11 cellular contexts compared by ENCODE assay signal in genomic region chr4:118284169-118284568, GRCh38.
DNase-seq lines count a peak whose midpoint lies in the region; ATAC-seq, FAIRE-seq and TF ChIP-seq lines count a peak whose summit lies in the region.
"Had no signal": no experiment of that assay in that cellular context is flagged by ENCODE, and none has a peak within 500 bp of the region (broad histone marks: within the 10 kb centered on the region; RNA-seq: fewer than 3 reads in every experiment).

No MANE protein-coding gene starts in this region.

- WGBS in psoas muscle, 3 donors: 74 to 85% (median 78%) methylated on average over 3 of the region's 3 CpGs

- H3K36me3 ChIP-seq in bronchial epithelial cell (ENCODE audit: control insufficient read depth, insufficient read depth, low read length) (peaks cover 5% of the 10 kb centered on the region), psoas muscle (ENCODE audit: insufficient read depth in 1 of 2, low read depth in 1 of 2) (peaks cover 5 to 34% of the 10 kb centered on the region in 2 donors)

- H3K9me3 ChIP-seq in psoas muscle: no peaks in the 10 kb centered on the region
- H3K9me3 ChIP-seq: SK-N-SH had no signal

- H3K27ac ChIP-seq in psoas muscle: no peak overlapping the region

- ATAC-seq in GM18520 (IDR thresholded peaks at IDR 0.05; ENCODE audit: unreplicated experiment) (peak; percentile 39), GM21619 (IDR thresholded peaks at IDR 0.05; ENCODE audit: unreplicated experiment) (peak; percentile 50), HG03460 (IDR thresholded peaks at IDR 0.05; ENCODE audit: unreplicated experiment) (peak; percentile 46), psoas muscle (no peak)

- H3K4me3 ChIP-seq in bronchial epithelial cell (ENCODE audit: low read depth, low read length): no peak overlapping the region
- no peak overlapping the region for H3K4me3 ChIP-seq in psoas muscle

- intact Hi-C loops in psoas muscle (cut with DNase I): loop anchor here in 1 of 2 donors (5.0 kb wide), 2 partner anchors 68 to 398 kb away; partner anchors contain the start of gene PRSS12

- H3K27me3 ChIP-seq in bronchial epithelial cell (ENCODE audit: control insufficient read depth, insufficient read depth, low read length): no peaks in the 10 kb centered on the region
- no peaks in the 10 kb centered on the region for H3K27me3 ChIP-seq in psoas muscle (ENCODE audit: insufficient read depth in 3 of 3, low read length in 2 of 3)

- DNase-seq in bronchial epithelial cell (ENCODE audit: low read depth): peak; percentile 59
- no peak for DNase-seq in psoas muscle
- DNase-seq in NCI-H2171 treated with DMSO at 0.1 percent for 48 hours (lab: John Stamatoyannopoulos, UW): no peak
- no peak for DNase-seq in activated CD4-positive, alpha-beta T cell treated with anti-CD3 and anti-CD28 coated beads, Interleukin-2, amount 50 U/mL, for 4 hours
- DNase-seq in dermis blood vessel endothelial cell: no peak
- DNase-seq: activated effector memory CD4-positive, alpha-beta T cell treated with Interleukin-2 at 50 U/mL for 16 hours; SK-N-SH; stimulated activated CD4-positive, alpha-beta T cell treated with anti-CD3 and anti-CD28 coated beads, Interleukin-2, amount 100 ng/mL, for 48 hours had no signal

- peaks cover 22% of the 10 kb centered on the region for H3K4me1 ChIP-seq in psoas muscle

- no peak for FAIRE-seq in bronchial epithelial cell (lab: Jason Lieb, UNC)

- TF ChIP-seq CTCF in bronchial epithelial cell (IDR thresholded peaks at IDR 0.05; ENCODE audit: insufficient read depth, low read length, severe bottlenecking): no peak
- no peak for TF ChIP-seq CTCF in psoas muscle (IDR thresholded peaks at IDR 0.05)

Comparison
In these comparisons a context has a peak if more than half of its experiments do, and no peak if none do; other contexts are left out.
1. ATAC-seq: peak in GM18520 (single experiment), GM21619 (single experiment) and HG03460 (single experiment); none in psoas muscle (0 of 4).